Comparison of ENCODE assay signal across 11 cellular contexts in genomic region chr18:42292654-42293053, GRCh38.
"Had no signal": no experiment of that assay in that cellular context is flagged by ENCODE, and none has a peak within 500 bp of the region (broad histone marks: within the 10 kb centered on the region; RNA-seq: fewer than 3 reads in every experiment).

No MANE protein-coding gene starts in this region.

- H3K27ac ChIP-seq: GM23248 had no signal

- H3K9ac ChIP-seq: GM23248 had no signal

- DNase-seq: GM23248, GOT3, H7, H9, HCEC 1CT, HFFc6 had no signal

- H3K9me3 ChIP-seq: HAP-1 had no signal

- H3K36me3 ChIP-seq: HAP-1 had no signal

- H3K4me2 ChIP-seq: GM23338 had no signal

- H2AFZ ChIP-seq: GM23248, GM23338 had no signal

- FAIRE-seq: H1, H54 had no signal

- H3K4me3 ChIP-seq: GM23248, GM23338, HAP-1 had no signal

- ATAC-seq: GM23338, HCT116 had no signal
